In the genomic region with DNA sequence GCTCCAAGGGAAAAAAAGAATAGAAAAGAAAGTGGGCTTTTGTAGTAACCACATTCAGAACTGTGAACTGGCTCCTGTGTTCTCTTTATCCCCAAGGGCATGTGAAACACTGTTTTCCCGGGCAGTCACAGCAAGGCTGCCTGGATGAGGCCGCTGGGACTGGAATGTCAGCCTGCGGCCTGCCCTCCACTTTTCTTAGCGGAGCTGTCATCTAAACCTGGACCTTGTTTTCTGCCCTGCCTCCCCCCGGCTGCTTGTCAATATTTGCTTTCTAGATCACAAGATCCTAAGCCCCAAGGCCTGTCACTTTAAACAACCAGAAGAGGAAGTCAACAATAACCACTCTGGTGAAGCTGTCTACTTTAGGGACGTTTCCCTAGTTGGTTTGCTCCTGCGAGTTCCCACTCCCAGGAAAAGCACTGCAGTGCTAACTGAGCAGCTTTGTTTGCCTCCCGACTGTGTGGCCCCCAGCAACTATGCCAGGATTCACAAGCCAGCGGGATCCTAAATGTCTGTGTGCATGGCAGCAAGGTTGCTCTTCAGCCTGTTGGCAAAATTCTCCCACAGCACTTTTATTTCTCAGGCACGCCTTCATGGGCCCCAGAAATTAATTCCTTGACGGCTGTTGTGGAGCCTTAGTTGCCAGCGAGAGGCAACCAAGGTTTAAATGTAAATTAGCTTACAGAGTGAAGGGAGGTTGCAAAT, we compare ENCODE assay signal across 1 cellular context.
TF ChIP-seq lines count a peak whose summit lies in the region.

No MANE protein-coding gene starts in this region.

TF ChIP-seq in GM12878, 131 proteins besides CTCF, POLR2A, EP300 and RAD21 (continued from another document):
- TF ChIP-seq, protein P1, sequence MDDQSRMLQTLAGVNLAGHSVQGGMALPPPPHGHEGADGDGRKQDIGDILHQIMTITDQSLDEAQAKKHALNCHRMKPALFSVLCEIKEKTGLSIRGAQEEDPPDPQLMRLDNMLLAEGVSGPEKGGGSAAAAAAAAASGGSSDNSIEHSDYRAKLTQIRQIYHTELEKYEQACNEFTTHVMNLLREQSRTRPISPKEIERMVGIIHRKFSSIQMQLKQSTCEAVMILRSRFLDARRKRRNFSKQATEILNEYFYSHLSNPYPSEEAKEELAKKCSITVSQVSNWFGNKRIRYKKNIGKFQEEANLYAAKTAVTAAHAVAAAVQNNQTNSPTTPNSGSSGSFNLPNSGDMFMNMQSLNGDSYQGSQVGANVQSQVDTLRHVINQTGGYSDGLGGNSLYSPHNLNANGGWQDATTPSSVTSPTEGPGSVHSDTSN (IDR thresholded peaks at IDR 0.05; ENCODE audit: insufficient replicate concordance, low read depth, low read length), result no peak
- TF ChIP-seq SPI1 (IDR thresholded peaks at IDR 0.05; ENCODE audit: borderline replicate concordance, insufficient read depth, low read depth, low read length) (peak; percentile 84; the same call in 1 of the 2 replicates), MEF2A (IDR thresholded peaks at IDR 0.05; ENCODE audit: insufficient read depth, low read depth, low read length) (no peak), RUNX3 (IDR thresholded peaks at IDR 0.05; ENCODE audit: low read length) (0 out of 2 replicates have a peak, but pooled peaks have one; percentile 14), SMARCA5 (IDR thresholded peaks at IDR 0.05) (no peak), HDGF (IDR thresholded peaks at IDR 0.05) (no peak), HDAC2 (IDR thresholded peaks at IDR 0.05) (no peak), CBX5 (IDR thresholded peaks at IDR 0.05; ENCODE audit: low read depth) (no peak), KDM1A (IDR thresholded peaks at IDR 0.05; ENCODE audit: borderline replicate concordance) (no peak), CREM (IDR thresholded peaks at IDR 0.05; ENCODE audit: low read depth) (no peak), IKZF1 (conservative IDR thresholded peaks at IDR 0.05) (0 out of 2 replicates have a peak, but pooled peaks have one; percentile 35), RELB (IDR thresholded peaks at IDR 0.05; ENCODE audit: low read depth) (peak; percentile 48; the same call in 1 of the 2 replicates), MEF2B (IDR thresholded peaks at IDR 0.05; ENCODE audit: partially characterized antibody, poor library complexity, severe bottlenecking) (peak; percentile 93), ZBED1 (IDR thresholded peaks at IDR 0.05; ENCODE audit: borderline replicate concordance) (no peak), CHD2 (IDR thresholded peaks at IDR 0.05; ENCODE audit: borderline replicate concordance, low read depth, low read length) (no peak), IRF4 (IDR thresholded peaks at IDR 0.05; ENCODE audit: low read depth, low read length) (no peak), ZNF24 (IDR thresholded peaks at IDR 0.05) (no peak), FOXM1 (IDR thresholded peaks at IDR 0.05; ENCODE audit: low read depth, low read length) (no peak), EGR1 (IDR thresholded peaks at IDR 0.05; ENCODE audit: borderline replicate concordance in 1 of 2, low read depth in 2 of 2, low read length in 2 of 2) (no peak), RAD51 (IDR thresholded peaks at IDR 0.05) (no peak), ATF3 (IDR thresholded peaks at IDR 0.05; ENCODE audit: borderline replicate concordance, extremely low read depth, low read depth, low read length) (no peak), SMC3 (IDR thresholded peaks at IDR 0.05; ENCODE audit: borderline replicate concordance, low read length) (no peak), PAX8 (IDR thresholded peaks at IDR 0.05) (no peak), IKZF2 (IDR thresholded peaks at IDR 0.05) (peak in 1 of 2 experiments; percentile 24; a peak in 2 of 4 replicates), ZNF207 (IDR thresholded peaks at IDR 0.05; ENCODE audit: borderline replicate concordance) (no peak)
- TF ChIP-seq, protein P2, sequence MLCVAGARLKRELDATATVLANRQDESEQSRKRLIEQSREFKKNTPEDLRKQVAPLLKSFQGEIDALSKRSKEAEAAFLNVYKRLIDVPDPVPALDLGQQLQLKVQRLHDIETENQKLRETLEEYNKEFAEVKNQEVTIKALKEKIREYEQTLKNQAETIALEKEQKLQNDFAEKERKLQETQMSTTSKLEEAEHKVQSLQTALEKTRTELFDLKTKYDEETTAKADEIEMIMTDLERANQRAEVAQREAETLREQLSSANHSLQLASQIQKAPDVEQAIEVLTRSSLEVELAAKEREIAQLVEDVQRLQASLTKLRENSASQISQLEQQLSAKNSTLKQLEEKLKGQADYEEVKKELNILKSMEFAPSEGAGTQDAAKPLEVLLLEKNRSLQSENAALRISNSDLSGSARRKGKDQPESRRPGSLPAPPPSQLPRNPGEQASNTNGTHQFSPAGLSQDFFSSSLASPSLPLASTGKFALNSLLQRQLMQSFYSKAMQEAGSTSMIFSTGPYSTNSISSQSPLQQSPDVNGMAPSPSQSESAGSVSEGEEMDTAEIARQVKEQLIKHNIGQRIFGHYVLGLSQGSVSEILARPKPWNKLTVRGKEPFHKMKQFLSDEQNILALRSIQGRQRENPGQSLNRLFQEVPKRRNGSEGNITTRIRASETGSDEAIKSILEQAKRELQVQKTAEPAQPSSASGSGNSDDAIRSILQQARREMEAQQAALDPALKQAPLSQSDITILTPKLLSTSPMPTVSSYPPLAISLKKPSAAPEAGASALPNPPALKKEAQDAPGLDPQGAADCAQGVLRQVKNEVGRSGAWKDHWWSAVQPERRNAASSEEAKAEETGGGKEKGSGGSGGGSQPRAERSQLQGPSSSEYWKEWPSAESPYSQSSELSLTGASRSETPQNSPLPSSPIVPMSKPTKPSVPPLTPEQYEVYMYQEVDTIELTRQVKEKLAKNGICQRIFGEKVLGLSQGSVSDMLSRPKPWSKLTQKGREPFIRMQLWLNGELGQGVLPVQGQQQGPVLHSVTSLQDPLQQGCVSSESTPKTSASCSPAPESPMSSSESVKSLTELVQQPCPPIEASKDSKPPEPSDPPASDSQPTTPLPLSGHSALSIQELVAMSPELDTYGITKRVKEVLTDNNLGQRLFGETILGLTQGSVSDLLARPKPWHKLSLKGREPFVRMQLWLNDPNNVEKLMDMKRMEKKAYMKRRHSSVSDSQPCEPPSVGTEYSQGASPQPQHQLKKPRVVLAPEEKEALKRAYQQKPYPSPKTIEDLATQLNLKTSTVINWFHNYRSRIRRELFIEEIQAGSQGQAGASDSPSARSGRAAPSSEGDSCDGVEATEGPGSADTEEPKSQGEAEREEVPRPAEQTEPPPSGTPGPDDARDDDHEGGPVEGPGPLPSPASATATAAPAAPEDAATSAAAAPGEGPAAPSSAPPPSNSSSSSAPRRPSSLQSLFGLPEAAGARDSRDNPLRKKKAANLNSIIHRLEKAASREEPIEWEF (IDR thresholded peaks at IDR 0.05; ENCODE audit: insufficient replicate concordance, low read depth, low read length), result no peak
- TF ChIP-seq, protein P3, sequence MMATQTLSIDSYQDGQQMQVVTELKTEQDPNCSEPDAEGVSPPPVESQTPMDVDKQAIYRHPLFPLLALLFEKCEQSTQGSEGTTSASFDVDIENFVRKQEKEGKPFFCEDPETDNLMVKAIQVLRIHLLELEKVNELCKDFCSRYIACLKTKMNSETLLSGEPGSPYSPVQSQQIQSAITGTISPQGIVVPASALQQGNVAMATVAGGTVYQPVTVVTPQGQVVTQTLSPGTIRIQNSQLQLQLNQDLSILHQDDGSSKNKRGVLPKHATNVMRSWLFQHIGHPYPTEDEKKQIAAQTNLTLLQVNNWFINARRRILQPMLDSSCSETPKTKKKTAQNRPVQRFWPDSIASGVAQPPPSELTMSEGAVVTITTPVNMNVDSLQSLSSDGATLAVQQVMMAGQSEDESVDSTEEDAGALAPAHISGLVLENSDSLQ (IDR thresholded peaks at IDR 0.05), result peak; percentile 33; the same call in 1 of the 2 replicates
